ENCODE assay signal across 26 cellular contexts in genomic region chr2:47201224-47201623, GRCh38. TPM values are rescaled to one million over a fixed set of nuclear protein-coding genes. Genes with fewer than 3 reads are reported as not detected.
A peak's percentile ranks its signal among the peaks of the same experiment; 100 is the strongest.
DNase-seq lines count a peak whose midpoint lies in the region; ATAC-seq and FAIRE-seq lines count a peak whose summit lies in the region.
"Had no signal": no experiment of that assay in that cellular context is flagged by ENCODE, and none has a peak within 500 bp of the region (broad histone marks: within the 10 kb centered on the region; RNA-seq: fewer than 3 reads in every experiment).

No MANE protein-coding gene starts in this region.

- POLR2A ChIA-PET in naive thymus-derived CD8-positive, alpha-beta T cell (lab: Charles Lee) = no interaction called here

- peak overlapping the region; percentile 46 for H2BK120ac ChIP-seq in trophoblast cell (ENCODE audit: insufficient read depth, low read length, poor library complexity)

- H2BK12ac ChIP-seq in trophoblast cell (ENCODE audit: low read length) = peak overlapping the region; percentile 78

- no CpG with 5 or more reads among the region's 2 CpGs for WGBS in trophoblast cell (ENCODE audit: extremely low coverage, insufficient coverage, insufficient read length)

- H3K4me3 ChIP-seq in trophoblast cell (ENCODE audit: low read depth, low read length) = no peak overlapping the region
- H3K4me3 ChIP-seq: adrenal gland, hepatocyte, uterus had no signal

- no peak overlapping the region for H3K18ac ChIP-seq in trophoblast cell (ENCODE audit: low read length)

- H3K9me3 Mint-ChIP-seq in naive thymus-derived CD8-positive, alpha-beta T cell = peaks cover 0 to 2% (median 0%) of the 10 kb centered on the region in 9 donors
- H3K9me3 Mint-ChIP-seq: CD4-positive, alpha-beta T cell; effector memory CD8-positive, alpha-beta T cell; natural killer cell had no signal

- H3K4ac ChIP-seq in trophoblast cell (ENCODE audit: low read depth, low read length) = no peak overlapping the region

- H3K27ac Mint-ChIP-seq in naive thymus-derived CD8-positive, alpha-beta T cell = no peak overlapping the region
- H3K27ac Mint-ChIP-seq: activated CD4-positive, alpha-beta T cell treated with anti-CD3 and anti-CD28 coated beads for 36 hours; CD4-positive, alpha-beta T cell; effector memory CD8-positive, alpha-beta T cell; memory B cell; natural killer cell; progenitor cell of endocrine pancreas had no signal

- H3K27me3 ChIP-seq in trophoblast cell (ENCODE audit: insufficient read depth, low read length) = no peaks in the 10 kb centered on the region
- H3K27me3 ChIP-seq: adrenal gland, hepatocyte, uterus had no signal

- no peak overlapping the region for H3K9ac ChIP-seq in trophoblast cell (ENCODE audit: low read length)

- no peak overlapping the region for H4K8ac ChIP-seq in trophoblast cell (ENCODE audit: low read depth, low read length)

- no peak overlapping the region for H2AFZ ChIP-seq in trophoblast cell (ENCODE audit: insufficient read depth, low read length, poor library complexity)
- H2AFZ ChIP-seq: hepatocyte had no signal

- no peak overlapping the region for H3K23ac ChIP-seq in trophoblast cell (ENCODE audit: low read length)

- peaks cover 13% of the 10 kb centered on the region for H3K79me1 ChIP-seq in trophoblast cell (ENCODE audit: low read length)

- FAIRE-seq in RCC 7860 (lab: Jason Lieb, UNC) = no peak
- FAIRE-seq: TTC549 had no signal

- peak overlapping the region; percentile 43 for H4K91ac ChIP-seq in trophoblast cell (ENCODE audit: low read depth, low read length)

- H3K14ac ChIP-seq in trophoblast cell (ENCODE audit: low read length) = no peak overlapping the region

- H3K9me3 ChIP-seq in trophoblast cell (ENCODE audit: insufficient read depth, low read depth, low read length) = no peaks in the 10 kb centered on the region
- H3K9me3 ChIP-seq: adrenal gland, uterus had no signal

- no peak overlapping the region for H3K4me2 ChIP-seq in trophoblast cell (ENCODE audit: low read length)
- H3K4me2 ChIP-seq: hepatocyte had no signal

- H3K79me2 ChIP-seq in trophoblast cell (ENCODE audit: control insufficient read depth, insufficient read depth, low read length, poor library complexity) = no peaks in the 10 kb centered on the region
- H3K79me2 ChIP-seq: hepatocyte had no signal

- H2BK5ac ChIP-seq in trophoblast cell (ENCODE audit: low read depth, low read length, poor library complexity) = peak overlapping the region; percentile 32

- no peak overlapping the region for H4K12ac ChIP-seq in trophoblast cell (ENCODE audit: low read depth, low read length)

- H3K36me3 ChIP-seq in trophoblast cell (ENCODE audit: control insufficient read depth in 1 of 2, insufficient read depth in 2 of 2, low read length in 2 of 2) = no peaks in the 10 kb centered on the region
- H3K36me3 ChIP-seq: adrenal gland, uterus had no signal

- peaks cover 0 to 4% (median 0%) of the 10 kb centered on the region in 4 donors for H3K4me1 Mint-ChIP-seq in naive thymus-derived CD8-positive, alpha-beta T cell
- H3K4me1 Mint-ChIP-seq: activated CD4-positive, alpha-beta T cell treated with anti-CD3 and anti-CD28 coated beads for 36 hours; memory B cell; natural killer cell had no signal

- DNase-seq in EL (peak; percentile 75), RCC 7860 (ENCODE audit: low spot score) (peak; percentile 15), fibroblast of peridontal ligament (ENCODE audit: extremely low read depth) (peak; percentile 77), trophoblast cell (no peak), dermis blood vessel endothelial cell (no peak)
- DNase-seq in naive thymus-derived CD8-positive, alpha-beta T cell = no peak
- no peak for DNase-seq in activated naive CD4-positive, alpha-beta T cell (lab: John Stamatoyannopoulos, UW)
- DNase-seq: activated CD4-positive, alpha-beta T cell treated with anti-CD3 and anti-CD28 coated beads for 36 hours; adrenal gland; CD4-positive, alpha-beta T cell; cerebellar nuclear complex; effector memory CD8-positive, alpha-beta T cell; islet precursor cell; natural killer cell; NCI-H1105; NCI-H2081 treated with DMSO at 0.1 percent for 48 hours; NCI-H510A treated with DMSO at 0.1 percent for 48 hours; stimulated activated CD4-positive, alpha-beta T cell treated with anti-CD3 and anti-CD28 coated beads, Interleukin-4, amount 100 ng/mL, for 24 hours; SW 1271; uterus had no signal

- no peak overlapping the region for H2AK5ac ChIP-seq in trophoblast cell (ENCODE audit: low read length)

- ATAC-seq in naive thymus-derived CD8-positive, alpha-beta T cell = no peak
- no peak for ATAC-seq in HG03520 (IDR thresholded peaks at IDR 0.05; ENCODE audit: unreplicated experiment)
- ATAC-seq: activated CD4-positive, alpha-beta T cell treated with anti-CD3 and anti-CD28 coated beads for 36 hours; effector memory CD8-positive, alpha-beta T cell; natural killer cell; Right ventricle myocardium inferior had no signal

- H3K27me3 Mint-ChIP-seq in naive thymus-derived CD8-positive, alpha-beta T cell = peaks cover 0 to 4% (median 0%) of the 10 kb centered on the region in 5 donors
- H3K27me3 Mint-ChIP-seq: CD4-positive, alpha-beta T cell had no signal

- H3K4me1 ChIP-seq in trophoblast cell (ENCODE audit: control insufficient read depth in 1 of 2, insufficient read depth in 2 of 2, low read length in 2 of 2) = peaks cover 2 to 14% of the 10 kb centered on the region in 2 experiments
- H3K4me1 ChIP-seq: uterus had no signal

- peaks cover 0 to 2% (median 0%) of the 10 kb centered on the region in 3 donors for H3K36me3 Mint-ChIP-seq in naive thymus-derived CD8-positive, alpha-beta T cell
- H3K36me3 Mint-ChIP-seq: natural killer cell had no signal

- no peak overlapping the region for H3K4me3 Mint-ChIP-seq in naive thymus-derived CD8-positive, alpha-beta T cell
- H3K4me3 Mint-ChIP-seq: activated CD4-positive, alpha-beta T cell treated with anti-CD3 and anti-CD28 coated beads for 36 hours; CD4-positive, alpha-beta T cell; effector memory CD8-positive, alpha-beta T cell; memory B cell; natural killer cell had no signal

- H3K27ac ChIP-seq in trophoblast cell (ENCODE audit: low read depth, low read length) = no peak overlapping the region
- H3K27ac ChIP-seq: adrenal gland, hepatocyte, uterus had no signal

RNA-seq across cellular contexts. Expression of gene CALM2, which starts 24.9 kb away (rescaled TPM):
- 455 and 462 TPM in 2 replicates for polyA plus RNA-seq in trophoblast cell (2013)
- 561 and 684 TPM in 2 replicates for total RNA-seq in dermis blood vessel endothelial cell
- 100 to 1,000 TPM; 282 to 296 TPM for total RNA-seq in naive thymus-derived CD8-positive, alpha-beta T cell
- polyA plus RNA-seq in naive thymus-derived CD8-positive, alpha-beta T cell = 100 to 1,000 TPM; 663 to 978 (median 796) TPM

RNA-seq across cellular contexts. Expression of gene STPG4, which starts 46.1 kb away (rescaled TPM):
- polyA plus RNA-seq in trophoblast cell (2013) = 0.15 TPM in 1 of 2 replicates, not detected in the other
- total RNA-seq in dermis blood vessel endothelial cell = 0.14 TPM in 1 of 2 replicates, not detected in the other
- 1 to 10 TPM in 1 of 2 experiments, under 1 TPM in 1; 0.47 to 1.0 TPM for total RNA-seq in naive thymus-derived CD8-positive, alpha-beta T cell
- polyA plus RNA-seq in naive thymus-derived CD8-positive, alpha-beta T cell = not detected
- total RNA-seq: adrenal gland; CD4-positive, alpha-beta T cell; hepatocyte; Right ventricle myocardium inferior had no signal

Comparison
In these comparisons a context has a peak if more than half of its experiments do, and no peak if none do; other contexts are left out.
1. DNase-seq: peak in EL (single experiment), RCC 7860 (single experiment) and fibroblast of peridontal ligament (single experiment); none in trophoblast cell (0 of 2), dermis blood vessel endothelial cell (single experiment), naive thymus-derived CD8-positive, alpha-beta T cell (0 of 10) and activated naive CD4-positive, alpha-beta T cell (0 of 4).